Comparison of ENCODE assay signal across 19 cellular contexts in genomic region chr3:79367066-79367465, GRCh38.
DNase-seq lines count a peak whose midpoint lies in the region; FAIRE-seq and TF ChIP-seq lines count a peak whose summit lies in the region.
"Had no signal": no experiment of that assay in that cellular context is flagged by ENCODE, and none has a peak within 500 bp of the region (broad histone marks: within the 10 kb centered on the region; RNA-seq: fewer than 3 reads in every experiment).

No MANE protein-coding gene starts in this region.

- H3K9ac ChIP-seq in mesenchymal stem cell (ENCODE audit: low read length), result peak overlapping the region; percentile 16

- no peak for DNase-seq in D721Med (ENCODE audit: insufficient read length, low spot score)
- peak; percentile 66 for DNase-seq in NCI-H226
- peak; percentile 57 for DNase-seq in dedifferentiated amniotic fluid mesenchymal stem cell (ENCODE audit: extremely low spot score)
- DNase-seq in mesenchymal stem cell, result peak; percentile 67
- no peak for DNase-seq in NCI-H2171 (lab: John Stamatoyannopoulos, UW)
- no peak for DNase-seq in activated CD4-positive, alpha-beta T cell treated with anti-CD3 and anti-CD28 coated beads for 4 hours
- no peak for DNase-seq in activated naive CD4-positive, alpha-beta T cell treated with anti-CD3 and anti-CD28 coated beads, Interleukin-2, amount 50 U/mL, for 16 hours
- DNase-seq in NCI-H1694 treated with DMSO at 0.1 percent for 48 hours (lab: John Stamatoyannopoulos, UW), result no peak
- DNase-seq: activated gamma-delta T cell treated with Interleukin-2 at 50 U/mL for 16 hours; BE2C; DMS79 treated with DMSO at 0.1 percent for 48 hours; effector CD4-positive, alpha-beta T cell; glutamatergic neuron; Karpas-422; NCI-H1694; NCI-H524; OCI-M1; upper lobe of right lung; WERI-Rb-1 had no signal

- peak overlapping the region; percentile 42 for H3K27ac ChIP-seq in mesenchymal stem cell (ENCODE audit: low read length, poor library complexity, severe bottlenecking)
- H3K27ac ChIP-seq: upper lobe of right lung, WERI-Rb-1 had no signal

- H3K18ac ChIP-seq in mesenchymal stem cell (ENCODE audit: low read depth in 1 of 2, low read length in 2 of 2), result no peak overlapping the region

- no peak overlapping the region for H3K4me2 ChIP-seq in mesenchymal stem cell (ENCODE audit: low read length, poor library complexity, severe bottlenecking)

- no peak overlapping the region for H2AFZ ChIP-seq in mesenchymal stem cell (ENCODE audit: low read depth, low read length)

- peak; percentile 51 for FAIRE-seq in D721Med (lab: Jason Lieb, UNC)

- no peaks in the 10 kb centered on the region for H3K79me1 ChIP-seq in mesenchymal stem cell (replicated peaks; ENCODE audit: low read length, poor library complexity, severe bottlenecking)

- H3K14ac ChIP-seq in mesenchymal stem cell (ENCODE audit: low read length in 2 of 2), result no peak overlapping the region

- H2AK5ac ChIP-seq in mesenchymal stem cell (ENCODE audit: low read length, severe bottlenecking), result no peak overlapping the region

- no peaks in the 10 kb centered on the region for H3K9me3 ChIP-seq in mesenchymal stem cell (ENCODE audit: control insufficient read depth, low read length)
- H3K9me3 ChIP-seq: BE2C, upper lobe of right lung had no signal

- no peak overlapping the region for H4K8ac ChIP-seq in mesenchymal stem cell (ENCODE audit: low read length)

- H4K91ac ChIP-seq in mesenchymal stem cell (ENCODE audit: low read length), result no peak overlapping the region

- H3K4me3 ChIP-seq in mesenchymal stem cell (ENCODE audit: insufficient read depth in 1 of 2, low read depth in 1 of 2, low read length in 2 of 2), result no peak overlapping the region
- H3K4me3 ChIP-seq: upper lobe of right lung had no signal

- no peak overlapping the region for H2BK5ac ChIP-seq in mesenchymal stem cell (ENCODE audit: low read depth, low read length, poor library complexity, severe bottlenecking)

- TF ChIP-seq CTCF in D721Med (IDR thresholded peaks at IDR 0.05; ENCODE audit: insufficient read depth, missing control alignments), result no peak

- H3K27me3 ChIP-seq in mesenchymal stem cell (ENCODE audit: control insufficient read depth in 1 of 2, insufficient read depth in 1 of 2, low read length in 2 of 2), result no peaks in the 10 kb centered on the region
- H3K27me3 ChIP-seq: BE2C, upper lobe of right lung had no signal

- no peak overlapping the region for H3K23ac ChIP-seq in mesenchymal stem cell (ENCODE audit: low read length in 2 of 2)

- no peak overlapping the region for H3K4ac ChIP-seq in mesenchymal stem cell (ENCODE audit: low read depth in 1 of 2, low read length in 2 of 2)

- no peaks in the 10 kb centered on the region for H3K36me3 ChIP-seq in mesenchymal stem cell (ENCODE audit: control insufficient read depth in 1 of 2, insufficient read depth in 2 of 2, low read depth in 1 of 2, low read length in 2 of 2)
- H3K36me3 ChIP-seq: BE2C, upper lobe of right lung, WERI-Rb-1 had no signal

- no peak overlapping the region for H2BK120ac ChIP-seq in mesenchymal stem cell (ENCODE audit: low read depth, low read length)

- H2BK15ac ChIP-seq in mesenchymal stem cell (ENCODE audit: low read depth, poor library complexity, severe bottlenecking), result no peak overlapping the region

- H3K4me1 ChIP-seq in mesenchymal stem cell (ENCODE audit: control insufficient read depth, insufficient read depth, low read depth, low read length), result no peaks in the 10 kb centered on the region
- H3K4me1 ChIP-seq: BE2C, upper lobe of right lung had no signal

- no peak overlapping the region for H2BK12ac ChIP-seq in mesenchymal stem cell (ENCODE audit: low read length in 2 of 2)

Comparison
In these comparisons a context has a peak if more than half of its experiments do, and no peak if none do; other contexts are left out.
1. DNase-seq: peak in NCI-H226 (single experiment), dedifferentiated amniotic fluid mesenchymal stem cell (single experiment) and mesenchymal stem cell (single experiment); none in D721Med (single experiment), NCI-H2171 (single experiment), activated CD4-positive, alpha-beta T cell treated with anti-CD3 and anti-CD28 coated beads for 4 hours (0 of 2), activated naive CD4-positive, alpha-beta T cell treated with anti-CD3 and anti-CD28 coated beads, Interleukin-2, amount 50 U/mL, for 16 hours (single experiment) and NCI-H1694 treated with DMSO at 0.1 percent for 48 hours (single experiment).